In genomic region chr5:100863736-100864135, GRCh38 we compare ENCODE assay signal across 27 cellular contexts. TPM values are rescaled to one million over a fixed set of nuclear protein-coding genes. Genes with fewer than 3 reads are reported as not detected.
"Had no signal": no experiment of that assay in that cellular context is flagged by ENCODE, and none has a peak within 500 bp of the region (broad histone marks: within the 10 kb centered on the region; RNA-seq: fewer than 3 reads in every experiment).

No MANE protein-coding gene starts in this region.

- H3K4me1 ChIP-seq: ascending aorta, SJSA1 had no signal

- H3K27me3 Mint-ChIP-seq: activated CD8-positive, alpha-beta T cell treated with anti-CD3 and anti-CD28 coated beads for 36 hours; activated naive CD4-positive, alpha-beta T cell treated with anti-CD3 and anti-CD28 coated beads, Interleukin-2, amount 10 ng/mL, durations not matched to agents 7 days and 5 days; activated naive CD8-positive, alpha-beta T cell; activated naive CD8-positive, alpha-beta T cell treated with anti-CD3 and anti-CD28 coated beads, Interleukin-2, amount 50 U/mL, for 24 hours; central memory CD8-positive, alpha-beta T cell had no signal

- H3K36me3 ChIP-seq: ascending aorta, cardiac muscle cell, MG63, SJSA1 had no signal

- H3K9me3 Mint-ChIP-seq: activated naive CD4-positive, alpha-beta T cell treated with anti-CD3 and anti-CD28 coated beads, Interleukin-2, amount 10 ng/mL, durations not matched to agents 7 days and 5 days; central memory CD8-positive, alpha-beta T cell had no signal

- FAIRE-seq: TTC549 had no signal

- H3K4me3 ChIP-seq: ascending aorta, cardiac muscle cell, MG63, SJSA1 had no signal

- H3K9ac ChIP-seq: SK-N-SH had no signal

- H3K4me3 Mint-ChIP-seq: activated CD8-positive, alpha-beta T cell treated with anti-CD3 and anti-CD28 coated beads for 36 hours; activated naive CD4-positive, alpha-beta T cell treated with anti-CD3 and anti-CD28 coated beads, Interleukin-2, amount 10 ng/mL, durations not matched to agents 7 days and 5 days; activated naive CD8-positive, alpha-beta T cell; activated naive CD8-positive, alpha-beta T cell treated with anti-CD3 and anti-CD28 coated beads, Interleukin-2, amount 50 U/mL, for 24 hours; activated T-cell treated with anti-CD3 and anti-CD28 coated beads, Interleukin-2, amount 50 U/mL, for 4 hours; central memory CD8-positive, alpha-beta T cell had no signal

- ATAC-seq: activated CD8-positive, alpha-beta T cell treated with anti-CD3 and anti-CD28 coated beads for 36 hours; activated naive CD8-positive, alpha-beta T cell treated with anti-CD3 and anti-CD28 coated beads, Interleukin-2, amount 50 U/mL, for 24 hours; Panc1 had no signal

- DNase-seq: activated CD4-positive, alpha-beta T cell treated with anti-CD3 and anti-CD28 coated beads for 4 hours; activated CD4-positive, alpha-beta T cell treated with anti-CD3 and anti-CD28 coated beads, Interleukin-2, amount 50 U/mL, for 1 hour; activated CD8-positive, alpha-beta T cell treated with anti-CD3 and anti-CD28 coated beads for 36 hours; activated effector memory CD4-positive, alpha-beta T cell treated with Interleukin-2 at 50 U/mL for 16 hours; activated naive CD4-positive, alpha-beta T cell treated with anti-CD3 and anti-CD28 coated beads, Interleukin-2, amount 10 ng/mL, durations not matched to agents 7 days and 5 days; activated naive CD8-positive, alpha-beta T cell treated with anti-CD3 and anti-CD28 coated beads, Interleukin-2, amount 50 U/mL, for 24 hours; activated T-cell treated with anti-CD3 and anti-CD28 coated beads, Interleukin-2, amount 50 U/mL, for 4 hours; amygdala; Kasumi-1; KG1; MG63; NCI-H1048; NCI-H1105 treated with DMSO at 0.1 percent for 48 hours; NCI-H1436; NCI-H1694 treated with DMSO at 0.1 percent for 48 hours; NCI-H2029; NCI-H345; NCI-H524 treated with DMSO at 0.1 percent for 48 hours; SHP77 treated with DMSO at 0.1 percent for 48 hours; SK-N-SH had no signal

- H3K9me3 ChIP-seq: ascending aorta, MG63, SJSA1, SK-N-SH had no signal

- H3K27ac Mint-ChIP-seq: activated naive CD4-positive, alpha-beta T cell treated with anti-CD3 and anti-CD28 coated beads, Interleukin-2, amount 10 ng/mL, durations not matched to agents 7 days and 5 days had no signal

- H3K27ac ChIP-seq: ascending aorta, cardiac muscle cell, SJSA1 had no signal

RNA-seq across cellular contexts. Expression of gene ST8SIA4, which starts 39.3 kb away (rescaled TPM):
- total RNA-seq: SJSA1 had no signal
